In genomic region chr6:162882817-162883481, GRCh38 we compare ENCODE assay signal across 15 cellular contexts.
DNase-seq lines count a peak whose midpoint lies in the region; ATAC-seq, FAIRE-seq and TF ChIP-seq lines count a peak whose summit lies in the region.
"Had no signal": no experiment of that assay in that cellular context is flagged by ENCODE, and none has a peak within 500 bp of the region (broad histone marks: within the 10 kb centered on the region; RNA-seq: fewer than 3 reads in every experiment).

No MANE protein-coding gene starts in this region.

- H4K8ac ChIP-seq in mesendoderm (ENCODE audit: low read depth, low read length), result no peak overlapping the region
- H4K8ac ChIP-seq in mesenchymal stem cell (ENCODE audit: low read length), result no peak overlapping the region

- H3K9ac ChIP-seq in keratinocyte (ENCODE audit: control insufficient read depth, extremely low read depth, insufficient read depth, low read length) (no peak overlapping the region), mesendoderm (ENCODE audit: low read length) (no peak overlapping the region), mesenchymal stem cell (ENCODE audit: low read length) (no peak overlapping the region)
- H3K9ac ChIP-seq: BLaER1 treated with 17β-estradiol and CSF1 and Interleukin-3, amounts not matched to agents 10 nM and 100 nM had no signal

- no peaks in the 10 kb centered on the region for H3K27me3 Mint-ChIP-seq in WTC11 (ENCODE audit: low read depth)
- H3K27me3 Mint-ChIP-seq: CD4-positive, CD25-positive, alpha-beta regulatory T cell had no signal

- no peak overlapping the region for H3K27ac Mint-ChIP-seq in WTC11
- H3K27ac Mint-ChIP-seq: CD4-positive, CD25-positive, alpha-beta regulatory T cell; GM23338; HFFc6 had no signal

- H3K4me1 ChIP-seq in keratinocyte (ENCODE audit: control insufficient read depth, extremely low read depth, insufficient read depth, low read length) (no peaks in the 10 kb centered on the region), mesendoderm (ENCODE audit: control insufficient read depth, low read depth, low read length) (no peaks in the 10 kb centered on the region), mesenchymal stem cell (ENCODE audit: control insufficient read depth, insufficient read depth, low read depth, low read length) (no peaks in the 10 kb centered on the region), left ventricle myocardium inferior (no peaks in the 10 kb centered on the region)
- H3K4me1 ChIP-seq: BLaER1 treated with 17β-estradiol and CSF1 and Interleukin-3, amounts not matched to agents 10 nM and 100 nM had no signal

- H3K79me1 ChIP-seq in mesendoderm (ENCODE audit: low read length) (no peaks in the 10 kb centered on the region), mesenchymal stem cell (replicated peaks; ENCODE audit: low read length, poor library complexity, severe bottlenecking) (no peaks in the 10 kb centered on the region)

- H3K4ac ChIP-seq in mesendoderm (ENCODE audit: low read depth, low read length) (no peak overlapping the region), mesenchymal stem cell (ENCODE audit: low read depth in 1 of 2, low read length in 2 of 2) (no peak overlapping the region)

- H3K4me2 ChIP-seq in keratinocyte (ENCODE audit: control insufficient read depth, extremely low read depth, insufficient read depth, low read depth, low read length) (peak overlapping the region; percentile 10), mesendoderm (ENCODE audit: low read length) (no peak overlapping the region), mesenchymal stem cell (ENCODE audit: low read length, poor library complexity, severe bottlenecking) (no peak overlapping the region)
- H3K4me2 ChIP-seq: BLaER1 treated with 17β-estradiol and CSF1 and Interleukin-3, amounts not matched to agents 10 nM and 100 nM; GM23338 had no signal

- H3K56ac ChIP-seq in mesendoderm (ENCODE audit: low read length), result no peak overlapping the region

- no peak for ATAC-seq in WTC11
- ATAC-seq: GM23338 had no signal

- no peak for FAIRE-seq in keratinocyte (lab: Jason Lieb, UNC)
- FAIRE-seq: GM12891, HTR-8/SVneo had no signal

- H3K4me3 Mint-ChIP-seq in WTC11, result no peak overlapping the region
- H3K4me3 Mint-ChIP-seq: CD4-positive, CD25-positive, alpha-beta regulatory T cell; GM23338; HFFc6 had no signal

- H3K23ac ChIP-seq in mesendoderm (ENCODE audit: low read length) (no peak overlapping the region), mesenchymal stem cell (ENCODE audit: low read length in 2 of 2) (no peak overlapping the region)

- H2BK120ac ChIP-seq in mesendoderm (ENCODE audit: low read depth, low read length), result no peak overlapping the region
- H2BK120ac ChIP-seq in mesenchymal stem cell (ENCODE audit: low read depth, low read length), result no peak overlapping the region

- H2BK15ac ChIP-seq in mesendoderm (replicated peaks; ENCODE audit: low read depth), result no peak overlapping the region
- H2BK15ac ChIP-seq in mesenchymal stem cell (ENCODE audit: low read depth, poor library complexity, severe bottlenecking), result no peak overlapping the region

- dilution Hi-C loops in keratinocyte (cut with MboI; ENCODE audit: extremely low pct_ligation_motif_present, low sequenced_read_pairs), result no loop called here

- H3K4me1 Mint-ChIP-seq in WTC11, result no peaks in the 10 kb centered on the region
- H3K4me1 Mint-ChIP-seq: CD4-positive, CD25-positive, alpha-beta regulatory T cell; GM23338 had no signal

- H3K14ac ChIP-seq in mesenchymal stem cell (ENCODE audit: low read length in 2 of 2), result no peak overlapping the region

- intact Hi-C loops in left ventricle myocardium inferior (cut with micrococcal nuclease), result no loop called here

- peaks cover 11% of the 10 kb centered on the region for H3K9me3 Mint-ChIP-seq in WTC11
- H3K9me3 Mint-ChIP-seq: GM23338, HFFc6 had no signal

- H2AK5ac ChIP-seq in mesendoderm (ENCODE audit: low read length), result no peak overlapping the region
- no peak overlapping the region for H2AK5ac ChIP-seq in mesenchymal stem cell (ENCODE audit: low read length, severe bottlenecking)

- no peaks in the 10 kb centered on the region for H3K36me3 Mint-ChIP-seq in WTC11
- H3K36me3 Mint-ChIP-seq: CD4-positive, CD25-positive, alpha-beta regulatory T cell had no signal

- H3K18ac ChIP-seq in mesendoderm (ENCODE audit: low read length) (no peak overlapping the region), mesenchymal stem cell (ENCODE audit: low read depth in 1 of 2, low read length in 2 of 2) (no peak overlapping the region)

- H3K4me3 ChIP-seq in keratinocyte (ENCODE audit: control insufficient read depth in 2 of 3, extremely low read depth in 1 of 3, insufficient read depth in 2 of 3, low read depth in 1 of 3, low read length in 3 of 3) (no peak overlapping the region), mesendoderm (ENCODE audit: low read length) (no peak overlapping the region), mesenchymal stem cell (ENCODE audit: insufficient read depth in 1 of 2, low read depth in 1 of 2, low read length in 2 of 2) (no peak overlapping the region), left ventricle myocardium inferior (no peak overlapping the region)
- H3K4me3 ChIP-seq: BLaER1 treated with 17β-estradiol and CSF1 and Interleukin-3, amounts not matched to agents 10 nM and 100 nM; GM23338 had no signal

- WGBS in mesendoderm (ENCODE audit: extremely low coverage, insufficient coverage, low lambda C conversion rate), result no CpG with 5 or more reads among the region's 7 CpGs
- 100% methylated on average over 4 of the region's 7 CpGs for WGBS in mesenchymal stem cell

- H3K27me3 ChIP-seq in keratinocyte (ENCODE audit: control insufficient read depth, extremely low read depth, insufficient read depth, low read length), result no peaks in the 10 kb centered on the region
- no peaks in the 10 kb centered on the region for H3K27me3 ChIP-seq in mesendoderm (ENCODE audit: insufficient read depth, low read length, poor library complexity)
- no peaks in the 10 kb centered on the region for H3K27me3 ChIP-seq in mesenchymal stem cell (ENCODE audit: control insufficient read depth in 1 of 2, insufficient read depth in 1 of 2, low read length in 2 of 2)
- H3K27me3 ChIP-seq in left ventricle myocardium inferior (ENCODE audit: low read depth), result no peaks in the 10 kb centered on the region
- H3K27me3 ChIP-seq: BLaER1 treated with 17β-estradiol and CSF1 and Interleukin-3, amounts not matched to agents 10 nM and 100 nM had no signal

- no peaks in the 10 kb centered on the region for H3K9me1 ChIP-seq in keratinocyte (ENCODE audit: control insufficient read depth, extremely low read depth, insufficient read depth, low read length)

- no peak overlapping the region for H2AFZ ChIP-seq in keratinocyte (ENCODE audit: control insufficient read depth, low read length)
- no peak overlapping the region for H2AFZ ChIP-seq in mesenchymal stem cell (ENCODE audit: low read depth, low read length)
- H2AFZ ChIP-seq: GM23338 had no signal

- DNase-seq in GM03348 (ENCODE audit: low spot score) (peak; percentile 13), WTC11 (ENCODE audit: low spot score) (no peak), keratinocyte (ENCODE audit: low read depth, low spot score) (no peak), mesendoderm (peak; percentile 16), mesenchymal stem cell (no peak), NCI-H2227 (lab: John Stamatoyannopoulos, UW; ENCODE audit: unreplicated experiment) (no peak), left ventricle myocardium inferior (no peak)
- DNase-seq: 8988T; CD4-positive, CD25-positive, alpha-beta regulatory T cell; HCEC 1CT; HFFc6 had no signal

- H2BK5ac ChIP-seq in mesendoderm (ENCODE audit: low read length), result no peak overlapping the region
- H2BK5ac ChIP-seq in mesenchymal stem cell (ENCODE audit: low read depth, low read length, poor library complexity, severe bottlenecking), result no peak overlapping the region

- H4K5ac ChIP-seq in mesendoderm (ENCODE audit: low read length), result no peak overlapping the region

- H3K36me3 ChIP-seq in keratinocyte (ENCODE audit: control insufficient read depth in 2 of 2, extremely low read depth in 1 of 2, insufficient read depth in 2 of 2, low read length in 2 of 2) (no peaks in the 10 kb centered on the region), mesendoderm (ENCODE audit: control insufficient read depth, insufficient read depth, low read length) (no peaks in the 10 kb centered on the region), mesenchymal stem cell (ENCODE audit: control insufficient read depth in 1 of 2, insufficient read depth in 2 of 2, low read depth in 1 of 2, low read length in 2 of 2) (no peaks in the 10 kb centered on the region), left ventricle myocardium inferior (no peaks in the 10 kb centered on the region)
- H3K36me3 ChIP-seq: BLaER1 treated with 17β-estradiol and CSF1 and Interleukin-3, amounts not matched to agents 10 nM and 100 nM had no signal

- CTCF ChIA-PET in WTC11 (lab: Charles Lee), result no interaction called here

- no peak overlapping the region for H2BK12ac ChIP-seq in mesenchymal stem cell (ENCODE audit: low read length in 2 of 2)

- H3K9me3 ChIP-seq in keratinocyte (ENCODE audit: control insufficient read depth, low read depth, low read length) (no peaks in the 10 kb centered on the region), mesenchymal stem cell (ENCODE audit: control insufficient read depth, low read length) (no peaks in the 10 kb centered on the region), left ventricle myocardium inferior (replicated peaks) (no peaks in the 10 kb centered on the region)
- H3K9me3 ChIP-seq: BLaER1 treated with 17β-estradiol and CSF1 and Interleukin-3, amounts not matched to agents 10 nM and 100 nM had no signal

- no peaks in the 10 kb centered on the region for H3K79me2 ChIP-seq in keratinocyte (ENCODE audit: control insufficient read depth, insufficient read depth, low read length)
- H3K79me2 ChIP-seq in mesendoderm (ENCODE audit: control insufficient read depth, insufficient read depth, low read length), result no peaks in the 10 kb centered on the region

- TF ChIP-seq CTCF in WTC11 (IDR thresholded peaks at IDR 0.05) (no peak), keratinocyte (optimal IDR thresholded peaks at IDR 0.05 in 1 of 3, IDR thresholded peaks at IDR 0.05 in 1 of 3, conservative IDR thresholded peaks at IDR 0.05 in 1 of 3; ENCODE audit: extremely low read depth in 1 of 3, insufficient read depth in 2 of 3, low read length in 3 of 3) (no peak), left ventricle myocardium inferior (IDR thresholded peaks at IDR 0.05; ENCODE audit: borderline replicate concordance) (no peak)

- POLR2A ChIA-PET in WTC11 (lab: Charles Lee), result no interaction called here

- H3K27ac ChIP-seq in keratinocyte (ENCODE audit: control insufficient read depth, insufficient read depth, low read length), result no peak overlapping the region
- H3K27ac ChIP-seq in mesendoderm (ENCODE audit: low read depth, low read length), result no peak overlapping the region
- H3K27ac ChIP-seq in mesenchymal stem cell (ENCODE audit: low read length, poor library complexity, severe bottlenecking), result no peak overlapping the region
- H3K27ac ChIP-seq in left ventricle myocardium inferior (replicated peaks), result no peak overlapping the region
- H3K27ac ChIP-seq: BLaER1 treated with 17β-estradiol and CSF1 and Interleukin-3, amounts not matched to agents 10 nM and 100 nM had no signal

- no peaks in the 10 kb centered on the region for H4K20me1 ChIP-seq in keratinocyte (ENCODE audit: control insufficient read depth, extremely low read depth, insufficient read depth, low read length)
- H4K20me1 ChIP-seq: BLaER1 treated with 17β-estradiol and CSF1 and Interleukin-3, amounts not matched to agents 10 nM and 100 nM had no signal

- no peak overlapping the region for H4K91ac ChIP-seq in mesenchymal stem cell (ENCODE audit: low read length)

Comparison
In these comparisons a context has a peak if more than half of its experiments do, and no peak if none do; other contexts are left out.
1. DNase-seq: peak in GM03348 (single experiment) and mesendoderm (single experiment); none in WTC11 (single experiment), keratinocyte (single experiment), mesenchymal stem cell (single experiment), NCI-H2227 (single experiment) and left ventricle myocardium inferior (single experiment).